ENCODE assay signal across 1 cellular context in genomic region chr2:110691612-110692258, GRCh38.
A peak's percentile ranks its signal among the peaks of the same experiment; 100 is the strongest.
TF ChIP-seq lines count a peak whose summit lies in the region.

No MANE protein-coding gene starts in this region.

TF ChIP-seq in K562, 482 proteins besides CTCF, POLR2A, EP300 and RAD21 (continued from another document and continues in another):
- TF ChIP-seq, protein P1, sequence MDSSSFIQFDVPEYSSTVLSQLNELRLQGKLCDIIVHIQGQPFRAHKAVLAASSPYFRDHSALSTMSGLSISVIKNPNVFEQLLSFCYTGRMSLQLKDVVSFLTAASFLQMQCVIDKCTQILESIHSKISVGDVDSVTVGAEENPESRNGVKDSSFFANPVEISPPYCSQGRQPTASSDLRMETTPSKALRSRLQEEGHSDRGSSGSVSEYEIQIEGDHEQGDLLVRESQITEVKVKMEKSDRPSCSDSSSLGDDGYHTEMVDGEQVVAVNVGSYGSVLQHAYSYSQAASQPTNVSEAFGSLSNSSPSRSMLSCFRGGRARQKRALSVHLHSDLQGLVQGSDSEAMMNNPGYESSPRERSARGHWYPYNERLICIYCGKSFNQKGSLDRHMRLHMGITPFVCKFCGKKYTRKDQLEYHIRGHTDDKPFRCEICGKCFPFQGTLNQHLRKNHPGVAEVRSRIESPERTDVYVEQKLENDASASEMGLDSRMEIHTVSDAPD (CRISPR knock-in tag; IDR thresholded peaks at IDR 0.05), result no peak
- TF ChIP-seq, protein P2, sequence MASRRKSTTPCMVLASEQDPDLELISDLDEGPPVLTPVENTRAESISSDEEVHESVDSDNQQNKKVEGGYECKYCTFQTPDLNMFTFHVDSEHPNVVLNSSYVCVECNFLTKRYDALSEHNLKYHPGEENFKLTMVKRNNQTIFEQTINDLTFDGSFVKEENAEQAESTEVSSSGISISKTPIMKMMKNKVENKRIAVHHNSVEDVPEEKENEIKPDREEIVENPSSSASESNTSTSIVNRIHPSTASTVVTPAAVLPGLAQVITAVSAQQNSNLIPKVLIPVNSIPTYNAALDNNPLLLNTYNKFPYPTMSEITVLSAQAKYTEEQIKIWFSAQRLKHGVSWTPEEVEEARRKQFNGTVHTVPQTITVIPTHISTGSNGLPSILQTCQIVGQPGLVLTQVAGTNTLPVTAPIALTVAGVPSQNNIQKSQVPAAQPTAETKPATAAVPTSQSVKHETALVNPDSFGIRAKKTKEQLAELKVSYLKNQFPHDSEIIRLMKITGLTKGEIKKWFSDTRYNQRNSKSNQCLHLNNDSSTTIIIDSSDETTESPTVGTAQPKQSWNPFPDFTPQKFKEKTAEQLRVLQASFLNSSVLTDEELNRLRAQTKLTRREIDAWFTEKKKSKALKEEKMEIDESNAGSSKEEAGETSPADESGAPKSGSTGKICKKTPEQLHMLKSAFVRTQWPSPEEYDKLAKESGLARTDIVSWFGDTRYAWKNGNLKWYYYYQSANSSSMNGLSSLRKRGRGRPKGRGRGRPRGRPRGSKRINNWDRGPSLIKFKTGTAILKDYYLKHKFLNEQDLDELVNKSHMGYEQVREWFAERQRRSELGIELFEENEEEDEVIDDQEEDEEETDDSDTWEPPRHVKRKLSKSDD (conservative IDR thresholded peaks at IDR 0.05; ENCODE audit: low read length), result no peak
- TF ChIP-seq, protein P3, sequence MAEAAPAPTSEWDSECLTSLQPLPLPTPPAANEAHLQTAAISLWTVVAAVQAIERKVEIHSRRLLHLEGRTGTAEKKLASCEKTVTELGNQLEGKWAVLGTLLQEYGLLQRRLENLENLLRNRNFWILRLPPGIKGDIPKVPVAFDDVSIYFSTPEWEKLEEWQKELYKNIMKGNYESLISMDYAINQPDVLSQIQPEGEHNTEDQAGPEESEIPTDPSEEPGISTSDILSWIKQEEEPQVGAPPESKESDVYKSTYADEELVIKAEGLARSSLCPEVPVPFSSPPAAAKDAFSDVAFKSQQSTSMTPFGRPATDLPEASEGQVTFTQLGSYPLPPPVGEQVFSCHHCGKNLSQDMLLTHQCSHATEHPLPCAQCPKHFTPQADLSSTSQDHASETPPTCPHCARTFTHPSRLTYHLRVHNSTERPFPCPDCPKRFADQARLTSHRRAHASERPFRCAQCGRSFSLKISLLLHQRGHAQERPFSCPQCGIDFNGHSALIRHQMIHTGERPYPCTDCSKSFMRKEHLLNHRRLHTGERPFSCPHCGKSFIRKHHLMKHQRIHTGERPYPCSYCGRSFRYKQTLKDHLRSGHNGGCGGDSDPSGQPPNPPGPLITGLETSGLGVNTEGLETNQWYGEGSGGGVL (CRISPR knock-in tag; IDR thresholded peaks at IDR 0.05), result no peak
- TF ChIP-seq ELF2 (CRISPR knock-in tag; IDR thresholded peaks at IDR 0.05) (no peak), UBTF (IDR thresholded peaks at IDR 0.05; ENCODE audit: borderline replicate concordance in 1 of 2, low read depth in 2 of 2, low read length in 2 of 2) (no peak), SOX6 (IDR thresholded peaks at IDR 0.05) (peak; percentile 71), JUNB (CRISPR knock-in tag; conservative IDR thresholded peaks at IDR 0.05) (no peak), FOXO4 (CRISPR knock-in tag; IDR thresholded peaks at IDR 0.05) (no peak), CXXC5 (CRISPR knock-in tag; IDR thresholded peaks at IDR 0.05) (peak; percentile 77), ZNF75A (CRISPR knock-in tag; IDR thresholded peaks at IDR 0.05) (no peak), HNRNPL (IDR thresholded peaks at IDR 0.05; ENCODE audit: low read depth, low read length) (no peak), RBM22 (IDR thresholded peaks at IDR 0.05; ENCODE audit: low read depth, low read length, poor library complexity, severe bottlenecking) (no peak), DEAF1 (CRISPR knock-in tag; IDR thresholded peaks at IDR 0.05) (no peak), KLF6 (CRISPR knock-in tag; IDR thresholded peaks at IDR 0.05; ENCODE audit: borderline replicate concordance) (0 out of 2 replicates have a peak, but pooled peaks have one; percentile 54), MTA3 (IDR thresholded peaks at IDR 0.05; ENCODE audit: borderline replicate concordance) (no peak), KAT7 (CRISPR knock-in tag; IDR thresholded peaks at IDR 0.05; ENCODE audit: borderline replicate concordance) (no peak), PHF8 (IDR thresholded peaks at IDR 0.05; ENCODE audit: borderline replicate concordance, low read length) (no peak), TCF7L2 (IDR thresholded peaks at IDR 0.05; ENCODE audit: low read depth, low read length) (no peak), RBBP5 (IDR thresholded peaks at IDR 0.05; ENCODE audit: borderline replicate concordance, insufficient read depth, low read length, poor library complexity, severe bottlenecking) (no peak), SAFB2 (IDR thresholded peaks at IDR 0.05; ENCODE audit: borderline replicate concordance, low read depth, low read length, severe bottlenecking) (no peak), ERF (CRISPR knock-in tag; IDR thresholded peaks at IDR 0.05) (no peak), SIN3A (IDR thresholded peaks at IDR 0.05; ENCODE audit: borderline replicate concordance in 2 of 2, control insufficient read depth in 1 of 2, low read depth in 2 of 2, low read length in 2 of 2) (no peak), FOXA1 (IDR thresholded peaks at IDR 0.05; ENCODE audit: borderline replicate concordance) (no peak), SRF (CRISPR knock-in tag; IDR thresholded peaks at IDR 0.05) (no peak), IFI16 (CRISPR knock-in tag; IDR thresholded peaks at IDR 0.05) (no peak), KLF13 (tag; IDR thresholded peaks at IDR 0.05; ENCODE audit: borderline replicate concordance, low read depth) (no peak), NBN (IDR thresholded peaks at IDR 0.05; ENCODE audit: low read depth) (no peak), NFYB (IDR thresholded peaks at IDR 0.05; ENCODE audit: extremely low read depth, insufficient read length) (no peak), RNF2 (IDR thresholded peaks at IDR 0.05) (no peak), CBX5 (IDR thresholded peaks at IDR 0.05; ENCODE audit: borderline replicate concordance, low read depth) (no peak), CTBP1 (IDR thresholded peaks at IDR 0.05; ENCODE audit: borderline replicate concordance) (no peak), SRSF3 (IDR thresholded peaks at IDR 0.05; ENCODE audit: insufficient read depth, low read length) (no peak), MEF2D (tag; conservative IDR thresholded peaks at IDR 0.05; ENCODE audit: low read depth) (no peak), ZNF217 (CRISPR knock-in tag; IDR thresholded peaks at IDR 0.05) (no peak), SMARCA5 (IDR thresholded peaks at IDR 0.05) (no peak), BCOR (IDR thresholded peaks at IDR 0.05) (no peak), ZNF197 (CRISPR knock-in tag; IDR thresholded peaks at IDR 0.05; ENCODE audit: low read depth) (no peak), U2AF2 (optimal IDR thresholded peaks at IDR 0.05; ENCODE audit: low read depth, low read length) (no peak), ZNF324 (CRISPR knock-in tag; IDR thresholded peaks at IDR 0.05) (no peak), TBL1XR1 (IDR thresholded peaks at IDR 0.05; ENCODE audit: low read length in 2 of 2) (no peak), CBFB (CRISPR knock-in tag; IDR thresholded peaks at IDR 0.05) (no peak), EZH2 (IDR thresholded peaks at IDR 0.05; ENCODE audit: borderline replicate concordance, low read depth, low read length) (no peak), HCFC1 (IDR thresholded peaks at IDR 0.05; ENCODE audit: low read depth, low read length) (no peak), ZNF24 (IDR thresholded peaks at IDR 0.05) (no peak), MEF2A (IDR thresholded peaks at IDR 0.05; ENCODE audit: control insufficient read depth, low read depth, low read length) (no peak)
- TF ChIP-seq, protein P4, sequence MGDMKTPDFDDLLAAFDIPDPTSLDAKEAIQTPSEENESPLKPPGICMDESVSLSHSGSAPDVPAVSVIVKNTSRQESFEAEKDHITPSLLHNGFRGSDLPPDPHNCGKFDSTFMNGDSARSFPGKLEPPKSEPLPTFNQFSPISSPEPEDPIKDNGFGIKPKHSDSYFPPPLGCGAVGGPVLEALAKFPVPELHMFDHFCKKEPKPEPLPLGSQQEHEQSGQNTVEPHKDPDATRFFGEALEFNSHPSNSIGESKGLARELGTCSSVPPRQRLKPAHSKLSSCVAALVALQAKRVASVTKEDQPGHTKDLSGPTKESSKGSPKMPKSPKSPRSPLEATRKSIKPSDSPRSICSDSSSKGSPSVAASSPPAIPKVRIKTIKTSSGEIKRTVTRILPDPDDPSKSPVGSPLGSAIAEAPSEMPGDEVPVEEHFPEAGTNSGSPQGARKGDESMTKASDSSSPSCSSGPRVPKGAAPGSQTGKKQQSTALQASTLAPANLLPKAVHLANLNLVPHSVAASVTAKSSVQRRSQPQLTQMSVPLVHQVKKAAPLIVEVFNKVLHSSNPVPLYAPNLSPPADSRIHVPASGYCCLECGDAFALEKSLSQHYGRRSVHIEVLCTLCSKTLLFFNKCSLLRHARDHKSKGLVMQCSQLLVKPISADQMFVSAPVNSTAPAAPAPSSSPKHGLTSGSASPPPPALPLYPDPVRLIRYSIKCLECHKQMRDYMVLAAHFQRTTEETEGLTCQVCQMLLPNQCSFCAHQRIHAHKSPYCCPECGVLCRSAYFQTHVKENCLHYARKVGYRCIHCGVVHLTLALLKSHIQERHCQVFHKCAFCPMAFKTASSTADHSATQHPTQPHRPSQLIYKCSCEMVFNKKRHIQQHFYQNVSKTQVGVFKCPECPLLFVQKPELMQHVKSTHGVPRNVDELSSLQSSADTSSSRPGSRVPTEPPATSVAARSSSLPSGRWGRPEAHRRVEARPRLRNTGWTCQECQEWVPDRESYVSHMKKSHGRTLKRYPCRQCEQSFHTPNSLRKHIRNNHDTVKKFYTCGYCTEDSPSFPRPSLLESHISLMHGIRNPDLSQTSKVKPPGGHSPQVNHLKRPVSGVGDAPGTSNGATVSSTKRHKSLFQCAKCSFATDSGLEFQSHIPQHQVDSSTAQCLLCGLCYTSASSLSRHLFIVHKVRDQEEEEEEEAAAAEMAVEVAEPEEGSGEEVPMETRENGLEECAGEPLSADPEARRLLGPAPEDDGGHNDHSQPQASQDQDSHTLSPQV (IDR thresholded peaks at IDR 0.05), result peak; percentile 98
- TF ChIP-seq, protein P5, sequence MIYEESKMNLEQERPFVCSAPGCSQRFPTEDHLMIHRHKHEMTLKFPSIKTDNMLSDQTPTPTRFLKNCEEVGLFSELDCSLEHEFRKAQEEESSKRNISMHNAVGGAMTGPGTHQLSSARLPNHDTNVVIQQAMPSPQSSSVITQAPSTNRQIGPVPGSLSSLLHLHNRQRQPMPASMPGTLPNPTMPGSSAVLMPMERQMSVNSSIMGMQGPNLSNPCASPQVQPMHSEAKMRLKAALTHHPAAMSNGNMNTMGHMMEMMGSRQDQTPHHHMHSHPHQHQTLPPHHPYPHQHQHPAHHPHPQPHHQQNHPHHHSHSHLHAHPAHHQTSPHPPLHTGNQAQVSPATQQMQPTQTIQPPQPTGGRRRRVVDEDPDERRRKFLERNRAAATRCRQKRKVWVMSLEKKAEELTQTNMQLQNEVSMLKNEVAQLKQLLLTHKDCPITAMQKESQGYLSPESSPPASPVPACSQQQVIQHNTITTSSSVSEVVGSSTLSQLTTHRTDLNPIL (CRISPR knock-in tag; IDR thresholded peaks at IDR 0.05), result no peak
- TF ChIP-seq, protein P6, sequence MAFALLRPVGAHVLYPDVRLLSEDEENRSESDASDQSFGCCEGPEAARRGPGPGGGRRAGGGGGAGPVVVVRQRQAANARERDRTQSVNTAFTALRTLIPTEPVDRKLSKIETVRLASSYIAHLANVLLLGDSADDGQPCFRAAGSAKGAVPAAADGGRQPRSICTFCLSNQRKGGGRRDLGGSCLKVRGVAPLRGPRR (CRISPR knock-in tag; IDR thresholded peaks at IDR 0.05), result 0 out of 2 replicates have a peak, but pooled peaks have one; percentile 51
- TF ChIP-seq, protein P7, sequence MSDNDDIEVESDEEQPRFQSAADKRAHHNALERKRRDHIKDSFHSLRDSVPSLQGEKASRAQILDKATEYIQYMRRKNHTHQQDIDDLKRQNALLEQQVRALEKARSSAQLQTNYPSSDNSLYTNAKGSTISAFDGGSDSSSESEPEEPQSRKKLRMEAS (CRISPR knock-in tag; IDR thresholded peaks at IDR 0.05), result no peak
